1 cellular context compared by ENCODE assay signal in the genomic region with DNA sequence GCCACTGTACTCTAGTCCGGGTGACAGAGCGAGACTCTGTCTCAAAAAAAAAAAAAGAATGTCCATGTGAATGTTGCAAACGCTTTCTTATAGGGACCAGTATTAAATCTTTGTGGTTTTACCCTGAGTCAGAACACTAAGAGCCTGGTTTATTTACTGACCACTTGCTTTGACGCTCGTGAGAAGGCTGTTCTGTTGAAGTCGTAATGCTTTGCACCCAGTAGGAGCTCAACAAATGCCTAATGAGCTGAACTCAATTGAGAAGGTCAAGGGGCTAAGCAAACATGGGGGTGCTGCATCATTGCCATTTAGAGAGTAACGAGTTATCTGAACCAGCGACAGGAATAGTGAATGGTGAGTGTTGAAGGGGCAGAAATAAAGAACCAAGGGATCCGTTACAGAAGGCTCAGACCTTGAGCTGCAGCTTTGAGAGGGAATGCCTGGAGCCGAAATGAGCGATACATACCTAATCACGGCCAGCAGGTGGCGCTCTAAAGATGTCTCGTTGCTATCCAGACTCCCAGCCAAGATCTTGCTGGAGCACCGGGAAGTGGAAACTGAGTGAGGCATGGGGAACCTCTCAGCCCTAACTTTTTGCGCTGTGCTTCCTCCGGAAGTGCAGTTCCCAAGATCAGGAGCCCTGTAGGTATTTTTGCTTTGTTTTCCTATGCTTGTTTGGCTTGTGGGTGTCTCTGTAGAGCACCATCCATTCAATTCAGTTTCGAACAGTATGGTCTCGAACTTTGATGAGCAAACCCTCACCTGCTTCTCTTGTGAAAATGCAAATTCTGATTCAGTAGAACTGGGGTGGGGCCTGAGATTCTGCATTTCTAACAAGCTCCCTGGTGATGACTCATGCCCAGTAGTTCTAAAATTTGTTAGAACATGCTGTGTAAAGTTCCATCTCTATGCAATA.
TF ChIP-seq lines count a peak whose summit lies in the region.

No MANE protein-coding gene starts in this region.

TF ChIP-seq in HepG2, 621 proteins besides CTCF, POLR2A, EP300 and RAD21 (continued from another document and continues in another):
- TF ChIP-seq, protein P1, sequence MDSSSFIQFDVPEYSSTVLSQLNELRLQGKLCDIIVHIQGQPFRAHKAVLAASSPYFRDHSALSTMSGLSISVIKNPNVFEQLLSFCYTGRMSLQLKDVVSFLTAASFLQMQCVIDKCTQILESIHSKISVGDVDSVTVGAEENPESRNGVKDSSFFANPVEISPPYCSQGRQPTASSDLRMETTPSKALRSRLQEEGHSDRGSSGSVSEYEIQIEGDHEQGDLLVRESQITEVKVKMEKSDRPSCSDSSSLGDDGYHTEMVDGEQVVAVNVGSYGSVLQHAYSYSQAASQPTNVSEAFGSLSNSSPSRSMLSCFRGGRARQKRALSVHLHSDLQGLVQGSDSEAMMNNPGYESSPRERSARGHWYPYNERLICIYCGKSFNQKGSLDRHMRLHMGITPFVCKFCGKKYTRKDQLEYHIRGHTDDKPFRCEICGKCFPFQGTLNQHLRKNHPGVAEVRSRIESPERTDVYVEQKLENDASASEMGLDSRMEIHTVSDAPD (CRISPR knock-in tag; IDR thresholded peaks at IDR 0.05) = no peak
- TF ChIP-seq TSC22D2 (CRISPR knock-in tag; IDR thresholded peaks at IDR 0.05; ENCODE audit: borderline replicate concordance) = peak; percentile 64; the same call in 1 of the 2 replicates
- no peak for TF ChIP-seq CHD2 (IDR thresholded peaks at IDR 0.05; ENCODE audit: low read depth, low read length)
- no peak for TF ChIP-seq SMARCC2 (IDR thresholded peaks at IDR 0.05)
- TF ChIP-seq, protein P2, sequence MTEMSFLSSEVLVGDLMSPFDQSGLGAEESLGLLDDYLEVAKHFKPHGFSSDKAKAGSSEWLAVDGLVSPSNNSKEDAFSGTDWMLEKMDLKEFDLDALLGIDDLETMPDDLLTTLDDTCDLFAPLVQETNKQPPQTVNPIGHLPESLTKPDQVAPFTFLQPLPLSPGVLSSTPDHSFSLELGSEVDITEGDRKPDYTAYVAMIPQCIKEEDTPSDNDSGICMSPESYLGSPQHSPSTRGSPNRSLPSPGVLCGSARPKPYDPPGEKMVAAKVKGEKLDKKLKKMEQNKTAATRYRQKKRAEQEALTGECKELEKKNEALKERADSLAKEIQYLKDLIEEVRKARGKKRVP (CRISPR knock-in tag; IDR thresholded peaks at IDR 0.05) = no peak
- TF ChIP-seq, protein P3, sequence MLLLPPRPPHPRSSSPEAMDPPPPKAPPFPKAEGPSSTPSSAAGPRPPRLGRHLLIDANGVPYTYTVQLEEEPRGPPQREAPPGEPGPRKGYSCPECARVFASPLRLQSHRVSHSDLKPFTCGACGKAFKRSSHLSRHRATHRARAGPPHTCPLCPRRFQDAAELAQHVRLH (CRISPR knock-in tag; IDR thresholded peaks at IDR 0.05; ENCODE audit: borderline replicate concordance, low read depth) = 0 out of 2 replicates have a peak, but pooled peaks have one; percentile 22
- TF ChIP-seq HNRNPH1 (optimal IDR thresholded peaks at IDR 0.05; ENCODE audit: low read depth, low read length) = no peak
- no peak for TF ChIP-seq CBFB (CRISPR knock-in tag; IDR thresholded peaks at IDR 0.05)
- no peak for TF ChIP-seq EHMT2 (IDR thresholded peaks at IDR 0.05; ENCODE audit: borderline replicate concordance, low read depth, low read length)
- TF ChIP-seq, protein P4, sequence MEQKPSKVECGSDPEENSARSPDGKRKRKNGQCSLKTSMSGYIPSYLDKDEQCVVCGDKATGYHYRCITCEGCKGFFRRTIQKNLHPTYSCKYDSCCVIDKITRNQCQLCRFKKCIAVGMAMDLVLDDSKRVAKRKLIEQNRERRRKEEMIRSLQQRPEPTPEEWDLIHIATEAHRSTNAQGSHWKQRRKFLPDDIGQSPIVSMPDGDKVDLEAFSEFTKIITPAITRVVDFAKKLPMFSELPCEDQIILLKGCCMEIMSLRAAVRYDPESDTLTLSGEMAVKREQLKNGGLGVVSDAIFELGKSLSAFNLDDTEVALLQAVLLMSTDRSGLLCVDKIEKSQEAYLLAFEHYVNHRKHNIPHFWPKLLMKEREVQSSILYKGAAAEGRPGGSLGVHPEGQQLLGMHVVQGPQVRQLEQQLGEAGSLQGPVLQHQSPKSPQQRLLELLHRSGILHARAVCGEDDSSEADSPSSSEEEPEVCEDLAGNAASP (CRISPR knock-in tag; IDR thresholded peaks at IDR 0.05; ENCODE audit: borderline replicate concordance) = peak; percentile 62; the same call in 1 of the 2 replicates
- TF ChIP-seq, protein P5, sequence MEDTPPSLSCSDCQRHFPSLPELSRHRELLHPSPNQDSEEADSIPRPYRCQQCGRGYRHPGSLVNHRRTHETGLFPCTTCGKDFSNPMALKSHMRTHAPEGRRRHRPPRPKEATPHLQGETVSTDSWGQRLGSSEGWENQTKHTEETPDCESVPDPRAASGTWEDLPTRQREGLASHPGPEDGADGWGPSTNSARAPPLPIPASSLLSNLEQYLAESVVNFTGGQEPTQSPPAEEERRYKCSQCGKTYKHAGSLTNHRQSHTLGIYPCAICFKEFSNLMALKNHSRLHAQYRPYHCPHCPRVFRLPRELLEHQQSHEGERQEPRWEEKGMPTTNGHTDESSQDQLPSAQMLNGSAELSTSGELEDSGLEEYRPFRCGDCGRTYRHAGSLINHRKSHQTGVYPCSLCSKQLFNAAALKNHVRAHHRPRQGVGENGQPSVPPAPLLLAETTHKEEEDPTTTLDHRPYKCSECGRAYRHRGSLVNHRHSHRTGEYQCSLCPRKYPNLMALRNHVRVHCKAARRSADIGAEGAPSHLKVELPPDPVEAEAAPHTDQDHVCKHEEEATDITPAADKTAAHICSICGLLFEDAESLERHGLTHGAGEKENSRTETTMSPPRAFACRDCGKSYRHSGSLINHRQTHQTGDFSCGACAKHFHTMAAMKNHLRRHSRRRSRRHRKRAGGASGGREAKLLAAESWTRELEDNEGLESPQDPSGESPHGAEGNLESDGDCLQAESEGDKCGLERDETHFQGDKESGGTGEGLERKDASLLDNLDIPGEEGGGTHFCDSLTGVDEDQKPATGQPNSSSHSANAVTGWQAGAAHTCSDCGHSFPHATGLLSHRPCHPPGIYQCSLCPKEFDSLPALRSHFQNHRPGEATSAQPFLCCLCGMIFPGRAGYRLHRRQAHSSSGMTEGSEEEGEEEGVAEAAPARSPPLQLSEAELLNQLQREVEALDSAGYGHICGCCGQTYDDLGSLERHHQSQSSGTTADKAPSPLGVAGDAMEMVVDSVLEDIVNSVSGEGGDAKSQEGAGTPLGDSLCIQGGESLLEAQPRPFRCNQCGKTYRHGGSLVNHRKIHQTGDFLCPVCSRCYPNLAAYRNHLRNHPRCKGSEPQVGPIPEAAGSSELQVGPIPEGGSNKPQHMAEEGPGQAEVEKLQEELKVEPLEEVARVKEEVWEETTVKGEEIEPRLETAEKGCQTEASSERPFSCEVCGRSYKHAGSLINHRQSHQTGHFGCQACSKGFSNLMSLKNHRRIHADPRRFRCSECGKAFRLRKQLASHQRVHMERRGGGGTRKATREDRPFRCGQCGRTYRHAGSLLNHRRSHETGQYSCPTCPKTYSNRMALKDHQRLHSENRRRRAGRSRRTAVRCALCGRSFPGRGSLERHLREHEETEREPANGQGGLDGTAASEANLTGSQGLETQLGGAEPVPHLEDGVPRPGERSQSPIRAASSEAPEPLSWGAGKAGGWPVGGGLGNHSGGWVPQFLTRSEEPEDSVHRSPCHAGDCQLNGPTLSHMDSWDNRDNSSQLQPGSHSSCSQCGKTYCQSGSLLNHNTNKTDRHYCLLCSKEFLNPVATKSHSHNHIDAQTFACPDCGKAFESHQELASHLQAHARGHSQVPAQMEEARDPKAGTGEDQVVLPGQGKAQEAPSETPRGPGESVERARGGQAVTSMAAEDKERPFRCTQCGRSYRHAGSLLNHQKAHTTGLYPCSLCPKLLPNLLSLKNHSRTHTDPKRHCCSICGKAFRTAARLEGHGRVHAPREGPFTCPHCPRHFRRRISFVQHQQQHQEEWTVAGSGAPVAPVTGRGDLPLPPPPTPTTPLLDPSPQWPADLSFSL (CRISPR knock-in tag; IDR thresholded peaks at IDR 0.05) = no peak
- TF ChIP-seq SOX5 (CRISPR knock-in tag; IDR thresholded peaks at IDR 0.05; ENCODE audit: borderline replicate concordance) = 0 out of 2 replicates have a peak, but pooled peaks have one; percentile 8
- no peak for TF ChIP-seq DMAP1 (CRISPR knock-in tag; IDR thresholded peaks at IDR 0.05)
- no peak for TF ChIP-seq SIX4 (CRISPR knock-in tag; IDR thresholded peaks at IDR 0.05)
- no peak for TF ChIP-seq ZNF17 (CRISPR knock-in tag; IDR thresholded peaks at IDR 0.05)
- TF ChIP-seq, protein P6, sequence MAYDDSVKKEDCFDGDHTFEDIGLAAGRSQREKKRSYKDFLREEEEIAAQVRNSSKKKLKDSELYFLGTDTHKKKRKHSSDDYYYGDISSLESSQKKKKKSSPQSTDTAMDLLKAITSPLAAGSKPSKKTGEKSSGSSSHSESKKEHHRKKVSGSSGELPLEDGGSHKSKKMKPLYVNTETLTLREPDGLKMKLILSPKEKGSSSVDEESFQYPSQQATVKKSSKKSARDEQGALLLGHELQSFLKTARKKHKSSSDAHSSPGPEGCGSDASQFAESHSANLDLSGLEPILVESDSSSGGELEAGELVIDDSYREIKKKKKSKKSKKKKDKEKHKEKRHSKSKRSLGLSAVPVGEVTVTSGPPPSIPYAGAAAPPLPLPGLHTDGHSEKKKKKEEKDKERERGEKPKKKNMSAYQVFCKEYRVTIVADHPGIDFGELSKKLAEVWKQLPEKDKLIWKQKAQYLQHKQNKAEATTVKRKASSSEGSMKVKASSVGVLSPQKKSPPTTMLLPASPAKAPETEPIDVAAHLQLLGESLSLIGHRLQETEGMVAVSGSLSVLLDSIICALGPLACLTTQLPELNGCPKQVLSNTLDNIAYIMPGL (CRISPR knock-in tag; IDR thresholded peaks at IDR 0.05; ENCODE audit: borderline replicate concordance in 1 of 2, low read depth in 1 of 2) = peak in 1 of 2 experiments; percentile 82; a peak in 1 of 4 replicates
- TF ChIP-seq TCF12 (IDR thresholded peaks at IDR 0.05) = no peak
- TF ChIP-seq TCF12 (CRISPR knock-in tag; IDR thresholded peaks at IDR 0.05) = no peak
- peak; percentile 35; the same call in 1 of the 2 replicates for TF ChIP-seq FOSL2 (CRISPR knock-in tag; IDR thresholded peaks at IDR 0.05)
- TF ChIP-seq STAG1 (CRISPR knock-in tag; IDR thresholded peaks at IDR 0.05) = peak; percentile 85
- TF ChIP-seq, protein P7, sequence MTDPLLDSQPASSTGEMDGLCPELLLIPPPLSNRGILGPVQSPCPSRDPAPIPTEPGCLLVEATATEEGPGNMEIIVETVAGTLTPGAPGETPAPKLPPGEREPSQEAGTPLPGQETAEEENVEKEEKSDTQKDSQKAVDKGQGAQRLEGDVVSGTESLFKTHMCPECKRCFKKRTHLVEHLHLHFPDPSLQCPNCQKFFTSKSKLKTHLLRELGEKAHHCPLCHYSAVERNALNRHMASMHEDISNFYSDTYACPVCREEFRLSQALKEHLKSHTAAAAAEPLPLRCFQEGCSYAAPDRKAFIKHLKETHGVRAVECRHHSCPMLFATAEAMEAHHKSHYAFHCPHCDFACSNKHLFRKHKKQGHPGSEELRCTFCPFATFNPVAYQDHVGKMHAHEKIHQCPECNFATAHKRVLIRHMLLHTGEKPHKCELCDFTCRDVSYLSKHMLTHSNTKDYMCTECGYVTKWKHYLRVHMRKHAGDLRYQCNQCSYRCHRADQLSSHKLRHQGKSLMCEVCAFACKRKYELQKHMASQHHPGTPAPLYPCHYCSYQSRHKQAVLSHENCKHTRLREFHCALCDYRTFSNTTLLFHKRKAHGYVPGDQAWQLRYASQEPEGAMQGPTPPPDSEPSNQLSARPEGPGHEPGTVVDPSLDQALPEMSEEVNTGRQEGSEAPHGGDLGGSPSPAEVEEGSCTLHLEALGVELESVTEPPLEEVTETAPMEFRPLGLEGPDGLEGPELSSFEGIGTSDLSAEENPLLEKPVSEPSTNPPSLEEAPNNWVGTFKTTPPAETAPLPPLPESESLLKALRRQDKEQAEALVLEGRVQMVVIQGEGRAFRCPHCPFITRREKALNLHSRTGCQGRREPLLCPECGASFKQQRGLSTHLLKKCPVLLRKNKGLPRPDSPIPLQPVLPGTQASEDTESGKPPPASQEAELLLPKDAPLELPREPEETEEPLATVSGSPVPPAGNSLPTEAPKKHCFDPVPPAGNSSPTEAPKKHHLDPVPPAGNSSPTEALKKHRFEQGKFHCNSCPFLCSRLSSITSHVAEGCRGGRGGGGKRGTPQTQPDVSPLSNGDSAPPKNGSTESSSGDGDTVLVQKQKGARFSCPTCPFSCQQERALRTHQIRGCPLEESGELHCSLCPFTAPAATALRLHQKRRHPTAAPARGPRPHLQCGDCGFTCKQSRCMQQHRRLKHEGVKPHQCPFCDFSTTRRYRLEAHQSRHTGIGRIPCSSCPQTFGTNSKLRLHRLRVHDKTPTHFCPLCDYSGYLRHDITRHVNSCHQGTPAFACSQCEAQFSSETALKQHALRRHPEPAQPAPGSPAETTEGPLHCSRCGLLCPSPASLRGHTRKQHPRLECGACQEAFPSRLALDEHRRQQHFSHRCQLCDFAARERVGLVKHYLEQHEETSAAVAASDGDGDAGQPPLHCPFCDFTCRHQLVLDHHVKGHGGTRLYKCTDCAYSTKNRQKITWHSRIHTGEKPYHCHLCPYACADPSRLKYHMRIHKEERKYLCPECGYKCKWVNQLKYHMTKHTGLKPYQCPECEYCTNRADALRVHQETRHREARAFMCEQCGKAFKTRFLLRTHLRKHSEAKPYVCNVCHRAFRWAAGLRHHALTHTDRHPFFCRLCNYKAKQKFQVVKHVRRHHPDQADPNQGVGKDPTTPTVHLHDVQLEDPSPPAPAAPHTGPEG (CRISPR knock-in tag; IDR thresholded peaks at IDR 0.05) = no peak
- 0 out of 2 replicates have a peak, but pooled peaks have one; percentile 32 for TF ChIP-seq SPEN (CRISPR knock-in tag; IDR thresholded peaks at IDR 0.05; ENCODE audit: low read depth)
- no peak for TF ChIP-seq GFI1 (CRISPR knock-in tag; IDR thresholded peaks at IDR 0.05; ENCODE audit: borderline replicate concordance)
- TF ChIP-seq, protein P8, sequence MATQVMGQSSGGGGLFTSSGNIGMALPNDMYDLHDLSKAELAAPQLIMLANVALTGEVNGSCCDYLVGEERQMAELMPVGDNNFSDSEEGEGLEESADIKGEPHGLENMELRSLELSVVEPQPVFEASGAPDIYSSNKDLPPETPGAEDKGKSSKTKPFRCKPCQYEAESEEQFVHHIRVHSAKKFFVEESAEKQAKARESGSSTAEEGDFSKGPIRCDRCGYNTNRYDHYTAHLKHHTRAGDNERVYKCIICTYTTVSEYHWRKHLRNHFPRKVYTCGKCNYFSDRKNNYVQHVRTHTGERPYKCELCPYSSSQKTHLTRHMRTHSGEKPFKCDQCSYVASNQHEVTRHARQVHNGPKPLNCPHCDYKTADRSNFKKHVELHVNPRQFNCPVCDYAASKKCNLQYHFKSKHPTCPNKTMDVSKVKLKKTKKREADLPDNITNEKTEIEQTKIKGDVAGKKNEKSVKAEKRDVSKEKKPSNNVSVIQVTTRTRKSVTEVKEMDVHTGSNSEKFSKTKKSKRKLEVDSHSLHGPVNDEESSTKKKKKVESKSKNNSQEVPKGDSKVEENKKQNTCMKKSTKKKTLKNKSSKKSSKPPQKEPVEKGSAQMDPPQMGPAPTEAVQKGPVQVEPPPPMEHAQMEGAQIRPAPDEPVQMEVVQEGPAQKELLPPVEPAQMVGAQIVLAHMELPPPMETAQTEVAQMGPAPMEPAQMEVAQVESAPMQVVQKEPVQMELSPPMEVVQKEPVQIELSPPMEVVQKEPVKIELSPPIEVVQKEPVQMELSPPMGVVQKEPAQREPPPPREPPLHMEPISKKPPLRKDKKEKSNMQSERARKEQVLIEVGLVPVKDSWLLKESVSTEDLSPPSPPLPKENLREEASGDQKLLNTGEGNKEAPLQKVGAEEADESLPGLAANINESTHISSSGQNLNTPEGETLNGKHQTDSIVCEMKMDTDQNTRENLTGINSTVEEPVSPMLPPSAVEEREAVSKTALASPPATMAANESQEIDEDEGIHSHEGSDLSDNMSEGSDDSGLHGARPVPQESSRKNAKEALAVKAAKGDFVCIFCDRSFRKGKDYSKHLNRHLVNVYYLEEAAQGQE (IDR thresholded peaks at IDR 0.05; ENCODE audit: borderline replicate concordance in 1 of 2, low read depth in 1 of 2, low read length in 2 of 2) = no peak
- TF ChIP-seq GLI4 (CRISPR knock-in tag; IDR thresholded peaks at IDR 0.05; ENCODE audit: borderline replicate concordance) = no peak
